20 cellular contexts compared by ENCODE assay signal in genomic region chr1:13667696-13668095, GRCh38. TPM values are rescaled to one million over a fixed set of nuclear protein-coding genes. Genes with fewer than 3 reads are reported as not detected.
DNase-seq lines count a peak whose midpoint lies in the region; ATAC-seq and TF ChIP-seq lines count a peak whose summit lies in the region.
"Had no signal": no experiment of that assay in that cellular context is flagged by ENCODE, and none has a peak within 500 bp of the region (broad histone marks: within the 10 kb centered on the region; RNA-seq: fewer than 3 reads in every experiment).

No MANE protein-coding gene starts in this region.

- H3K9me3 Mint-ChIP-seq in naive B cell, result peaks cover 0 to 2% (median 0%) of the 10 kb centered on the region in 7 donors
- H3K9me3 Mint-ChIP-seq: activated T-cell treated with anti-CD3 and anti-CD28 coated beads, Interleukin-2, amount 50 U/mL, for 4 hours had no signal

- peak overlapping the region; percentile 73 to 91 (median 85) for H3K4me3 Mint-ChIP-seq in naive B cell
- H3K4me3 Mint-ChIP-seq: activated CD4-positive, alpha-beta T cell treated with anti-CD3 and anti-CD28 coated beads for 36 hours; activated T-cell treated with anti-CD3 and anti-CD28 coated beads, Interleukin-2, amount 50 U/mL, for 4 hours had no signal

- intact Hi-C loops in posterior vena cava (cut with DNase I), result loop anchor here in 1 of 2 donors (10.0 kb wide), 1 partner anchor 147 kb away; no protein-coding TSS in a partner anchor

- DNase-seq in GM13976 (ENCODE audit: low spot score) (peak; percentile 64), GM20000 (ENCODE audit: low spot score) (peak; percentile 59), NAMALWA (ENCODE audit: low spot score) (peak; percentile 97), naive B cell (peak; percentile 83), posterior vena cava (ENCODE audit: low spot score) (no peak)
- DNase-seq in stimulated activated naive CD4-positive, alpha-beta T cell treated with Interleukin-2 at 50 U/mL for 16 hours (lab: John Stamatoyannopoulos, UW), result no peak
- DNase-seq: activated CD4-positive, alpha-beta T cell treated with anti-CD3 and anti-CD28 coated beads for 36 hours; activated naive CD4-positive, alpha-beta T cell treated with Interleukin-2 at 50 U/mL for 16 hours; activated T-cell treated with anti-CD3 and anti-CD28 coated beads, Interleukin-2, amount 50 U/mL, for 4 hours; AML-193; dermis blood vessel endothelial cell; glutamatergic neuron; MM.1S; NCI-H526 treated with DMSO at 0.1 percent for 48 hours; nucleus accumbens; SHP77; small intestine; stimulated activated naive CD4-positive, alpha-beta T cell; thyroid gland had no signal

- no peaks in the 10 kb centered on the region for H3K27me3 Mint-ChIP-seq in naive B cell
- H3K27me3 Mint-ChIP-seq: activated CD4-positive, alpha-beta T cell treated with anti-CD3 and anti-CD28 coated beads for 36 hours had no signal

- TF ChIP-seq CTCF in GM13976 (IDR thresholded peaks at IDR 0.05; ENCODE audit: borderline replicate concordance, control extremely low read depth, extremely low read depth, insufficient read depth, missing control alignments), result no peak
- no peak for TF ChIP-seq CTCF in GM20000 (IDR thresholded peaks at IDR 0.05; ENCODE audit: extremely low read depth, missing control alignments)

- ATAC-seq in naive B cell (ENCODE audit: low read depth in 2 of 2) (peak; percentile 82 to 85), HG03045 (IDR thresholded peaks at IDR 0.05; ENCODE audit: unreplicated experiment) (no peak)
- ATAC-seq: activated CD4-positive, alpha-beta T cell treated with anti-CD3 and anti-CD28 coated beads for 36 hours; activated T-cell treated with anti-CD3 and anti-CD28 coated beads, Interleukin-2, amount 50 U/mL, for 4 hours had no signal

- no peaks in the 10 kb centered on the region for H3K36me3 Mint-ChIP-seq in naive B cell

- H3K27ac Mint-ChIP-seq in naive B cell, result peak overlapping the region; percentile 96 to 100 (median 98)
- H3K27ac Mint-ChIP-seq: activated CD4-positive, alpha-beta T cell treated with anti-CD3 and anti-CD28 coated beads for 36 hours had no signal

- H3K4me1 Mint-ChIP-seq in naive B cell, result peaks cover 27 to 36% (median 36%) of the 10 kb centered on the region in 3 donors

- in situ Hi-C loops in GM13976 (cut with MboI; ENCODE audit: low sequenced_read_pairs, unreplicated experiment), result loop anchor here (10.0 to 25.0 kb wide), 2 partner anchors 137 to 295 kb away; no protein-coding TSS in a partner anchor

RNA-seq across cellular contexts. Expression of gene PRDM2, which starts 32.3 kb away (rescaled TPM):
- polyA plus RNA-seq in naive B cell (ENCODE audit: low read depth in 6 of 6), result 10 to 100 TPM; 18.4 to 49.1 (median 35.3) TPM
- total RNA-seq in posterior vena cava, result 10 to 100 TPM; 41.7 to 46.3 TPM

Comparison
In these comparisons a context has a peak if more than half of its experiments do, and no peak if none do; other contexts are left out.
1. DNase-seq: peak in GM13976 (single experiment), GM20000 (single experiment), NAMALWA (single experiment) and naive B cell (single experiment); none in stimulated activated naive CD4-positive, alpha-beta T cell treated with Interleukin-2 at 50 U/mL for 16 hours (single experiment) and posterior vena cava (single experiment).